In the genomic region with DNA sequence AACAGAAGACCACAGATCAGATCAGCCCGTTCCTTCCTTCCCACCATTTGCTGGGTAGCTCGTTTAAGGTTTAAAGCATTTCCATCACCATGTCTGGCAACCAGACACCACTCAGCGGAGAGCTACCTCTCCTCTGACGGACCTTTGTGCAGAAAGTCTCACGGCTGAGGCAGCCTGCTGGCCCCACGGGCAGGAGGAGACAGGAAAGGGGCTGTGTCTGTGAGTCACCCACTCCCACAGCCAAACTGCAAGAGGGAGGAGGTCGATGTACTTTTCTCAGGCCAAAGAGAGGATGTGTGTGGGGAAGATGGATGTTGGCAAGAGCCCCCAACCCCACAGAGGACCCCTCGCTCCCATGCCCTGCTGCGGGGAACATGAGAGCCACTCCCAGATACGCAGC, we compare ENCODE assay signal across 20 cellular contexts.
"Had no signal": no experiment of that assay in that cellular context is flagged by ENCODE, and none has a peak within 500 bp of the region (broad histone marks: within the 10 kb centered on the region; RNA-seq: fewer than 3 reads in every experiment).

No MANE protein-coding gene starts in this region.

- DNase-seq: activated CD4-positive, alpha-beta T cell treated with anti-CD3 and anti-CD28 coated beads, Interleukin-2, amount 50 U/mL, for 4 hours; activated gamma-delta T cell; caudate nucleus; endodermal cell; erythroblast; head of caudate nucleus; kidney glomerular epithelial cell; left ventricle myocardium superior; mesendoderm; natural killer cell; occipital lobe; posterior cingulate gyrus; retina; stimulated activated CD4-positive, alpha-beta T cell treated with anti-CD3 and anti-CD28 coated beads, Interleukin-12 subunit alpha, Interleukin-12 subunit beta, amount 100 ng/mL, for 4 hours; stimulated activated CD4-positive, alpha-beta T cell treated with anti-CD3 and anti-CD28 coated beads, Interleukin-2, amount 100 ng/mL, for 24 hours; SW 1271; T-helper 2 cell; WERI-Rb-1 had no signal

- H3K4me3 ChIP-seq: ascending aorta, suprapubic skin had no signal

- H3K4me1 ChIP-seq: ascending aorta, suprapubic skin had no signal

- ATAC-seq: left ventricle myocardium superior, natural killer cell had no signal

- H3K36me3 ChIP-seq: ascending aorta, suprapubic skin, WERI-Rb-1 had no signal

- H3K27ac ChIP-seq: ascending aorta, suprapubic skin, WERI-Rb-1 had no signal

- H3K9me3 ChIP-seq: ascending aorta, suprapubic skin had no signal

- H3K27me3 ChIP-seq: ascending aorta, suprapubic skin had no signal
